Comparison of ENCODE assay signal across 11 cellular contexts in the genomic region with DNA sequence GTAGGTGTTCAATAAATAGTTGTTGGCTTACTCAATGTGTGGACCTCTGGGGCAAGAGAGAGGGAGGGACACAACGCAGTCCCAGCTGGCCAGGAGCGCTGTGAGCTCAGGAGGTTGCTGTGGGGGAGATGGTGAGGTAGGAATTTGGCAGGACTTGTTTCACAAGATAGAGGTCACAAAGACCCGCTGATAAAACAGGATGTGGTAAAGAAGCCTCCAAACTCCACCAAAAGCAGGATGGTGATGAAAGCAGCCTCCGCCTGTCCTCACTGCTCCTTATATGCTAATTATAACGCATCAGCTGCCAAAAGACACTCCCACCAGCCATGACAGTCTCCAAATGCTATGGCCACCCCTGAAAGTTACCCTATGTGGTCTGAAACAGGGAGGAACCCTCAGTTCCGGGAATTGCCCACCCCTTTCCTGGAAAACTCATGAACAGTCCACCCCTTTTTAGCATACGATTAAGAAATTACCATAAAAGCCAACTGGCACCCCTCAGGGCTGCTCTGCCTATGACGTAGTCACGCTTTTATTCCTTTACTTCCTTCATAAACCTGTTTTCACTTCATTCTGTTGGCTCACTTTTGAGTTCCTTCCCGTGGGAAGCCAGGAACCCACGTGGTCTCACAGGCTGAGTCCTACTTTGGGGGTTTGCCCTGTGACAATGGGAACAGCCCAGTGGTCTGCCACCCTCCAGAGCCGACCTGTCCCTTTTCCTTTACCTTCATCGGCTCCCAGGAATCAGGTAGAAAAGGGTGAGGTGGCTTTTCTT. TPM values are rescaled to one million over a fixed set of nuclear protein-coding genes. Genes with fewer than 3 reads are reported as not detected.
A peak's percentile ranks its signal among the peaks of the same experiment; 100 is the strongest.
DNase-seq lines count a peak whose midpoint lies in the region; ATAC-seq and TF ChIP-seq lines count a peak whose summit lies in the region.
"Had no signal": no experiment of that assay in that cellular context is flagged by ENCODE, and none has a peak within 500 bp of the region (broad histone marks: within the 10 kb centered on the region; RNA-seq: fewer than 3 reads in every experiment).

No MANE protein-coding gene starts in this region.

- POLR2A ChIA-PET in activated CD4-positive, alpha-beta memory T cell treated with anti-CD3 and anti-CD28 coated beads for 36 hours (lab: Charles Lee) = no interaction called here

- no peak for ATAC-seq in HG02852 (IDR thresholded peaks at IDR 0.05; ENCODE audit: unreplicated experiment)
- ATAC-seq in GM18498 (IDR thresholded peaks at IDR 0.05; ENCODE audit: unreplicated experiment) = no peak
- ATAC-seq in Right ventricle myocardium superior (ENCODE audit: poor library complexity) = no peak

- intact Hi-C loops in activated CD4-positive, alpha-beta memory T cell treated with anti-CD3 and anti-CD28 coated beads for 36 hours (cut with micrococcal nuclease) = no loop called here
- intact Hi-C loops in Right ventricle myocardium superior (cut with DNase I) = no loop called here

- peaks cover 14% of the 10 kb centered on the region for H3K9me3 Mint-ChIP-seq in activated CD4-positive, alpha-beta memory T cell treated with anti-CD3 and anti-CD28 coated beads for 36 hours

- H3K4me1 Mint-ChIP-seq in activated CD4-positive, alpha-beta memory T cell treated with anti-CD3 and anti-CD28 coated beads for 36 hours (ENCODE audit: low read depth) = peaks cover 20% of the 10 kb centered on the region

- no peak overlapping the region for H3K4me3 Mint-ChIP-seq in activated CD4-positive, alpha-beta memory T cell treated with anti-CD3 and anti-CD28 coated beads for 36 hours

- DNase-seq in AML-193 (lab: John Stamatoyannopoulos, UW) = peak; percentile 44 to 63
- DNase-seq in Kasumi-1 (lab: John Stamatoyannopoulos, UW) = peak; percentile 26 to 36
- peak; percentile 24 for DNase-seq in activated CD4-positive, alpha-beta memory T cell treated with anti-CD3 and anti-CD28 coated beads for 36 hours
- peak; percentile 93 for DNase-seq in fibroblast of villous mesenchyme (ENCODE audit: low read depth)
- DNase-seq in KG1 (lab: John Stamatoyannopoulos, UW) = no peak
- no peak for DNase-seq in Right ventricle myocardium superior
- DNase-seq: CD4-positive, alpha-beta memory T cell; colonic mucosa; stomach had no signal

- H3K27me3 Mint-ChIP-seq in activated CD4-positive, alpha-beta memory T cell treated with anti-CD3 and anti-CD28 coated beads for 36 hours = no peaks in the 10 kb centered on the region
- H3K27me3 Mint-ChIP-seq: CD4-positive, alpha-beta memory T cell had no signal

- no peak overlapping the region for H3K4me3 ChIP-seq in fibroblast of villous mesenchyme (ENCODE audit: low read depth, low read length)
- H3K4me3 ChIP-seq: colonic mucosa, stomach had no signal

- H3K27ac Mint-ChIP-seq in activated CD4-positive, alpha-beta memory T cell treated with anti-CD3 and anti-CD28 coated beads for 36 hours = no peak overlapping the region

- CTCF ChIA-PET in activated CD4-positive, alpha-beta memory T cell treated with anti-CD3 and anti-CD28 coated beads for 36 hours (lab: Charles Lee) = no interaction called here

- no peak for TF ChIP-seq CTCF in fibroblast of villous mesenchyme (IDR thresholded peaks at IDR 0.05; ENCODE audit: insufficient read depth, low read depth, low read length)

- H3K36me3 Mint-ChIP-seq in activated CD4-positive, alpha-beta memory T cell treated with anti-CD3 and anti-CD28 coated beads for 36 hours = no peaks in the 10 kb centered on the region

RNA-seq across cellular contexts. Expression of gene EIF4A3, which starts 5.3 kb away (rescaled TPM):
- total RNA-seq in activated CD4-positive, alpha-beta memory T cell treated with anti-CD3 and anti-CD28 coated beads for 36 hours = 100 to 1,000 TPM; 111 to 115 TPM
- total RNA-seq in fibroblast of villous mesenchyme (73.8 and 84.6 TPM in 2 replicates), Right ventricle myocardium superior (32.1 TPM)

RNA-seq across cellular contexts. Expression of gene CARD14, which starts 17.6 kb away (rescaled TPM):
- total RNA-seq in activated CD4-positive, alpha-beta memory T cell treated with anti-CD3 and anti-CD28 coated beads for 36 hours = not detected
- total RNA-seq in fibroblast of villous mesenchyme = under 0.01 TPM in 1 of 2 replicates, not detected in the other
- total RNA-seq in Right ventricle myocardium superior = not detected

RNA-seq across cellular contexts. Expression of gene GAA, which starts 50.9 kb away (rescaled TPM):
- total RNA-seq in activated CD4-positive, alpha-beta memory T cell treated with anti-CD3 and anti-CD28 coated beads for 36 hours = 10 to 100 TPM; 28.0 to 29.6 TPM
- total RNA-seq in fibroblast of villous mesenchyme = 15.1 and 24.5 TPM in 2 replicates
- total RNA-seq in Right ventricle myocardium superior = 45.3 TPM

Comparison
In these comparisons a context has a peak if more than half of its experiments do, and no peak if none do; other contexts are left out.
1. DNase-seq: peak in AML-193 (2 of 2), Kasumi-1 (2 of 2), activated CD4-positive, alpha-beta memory T cell treated with anti-CD3 and anti-CD28 coated beads for 36 hours (single experiment) and fibroblast of villous mesenchyme (single experiment); none in KG1 (single experiment) and Right ventricle myocardium superior (single experiment).